Comparison of ENCODE assay signal across 11 cellular contexts in the genomic region with DNA sequence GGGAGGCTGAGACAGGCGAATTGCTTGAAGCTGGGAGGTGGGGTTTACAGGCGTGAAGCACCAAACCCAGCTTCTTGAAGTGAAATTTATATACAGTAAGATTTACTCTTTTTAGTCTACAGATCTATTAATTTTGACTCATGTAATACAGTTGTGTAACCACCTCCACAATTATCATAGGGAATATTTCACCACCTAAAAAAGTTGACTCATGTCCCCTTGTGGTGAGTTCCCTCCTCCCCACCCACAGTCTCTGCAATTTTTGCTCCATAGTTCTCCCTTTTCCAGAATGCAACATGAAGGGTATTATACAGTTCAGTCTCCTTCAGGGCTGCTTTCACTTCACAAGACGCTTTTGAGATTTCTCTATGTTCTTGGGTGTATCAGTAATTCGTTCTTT.
DNase-seq lines count a peak whose midpoint lies in the region; ATAC-seq, FAIRE-seq and TF ChIP-seq lines count a peak whose summit lies in the region.
"Had no signal": no experiment of that assay in that cellular context is flagged by ENCODE, and none has a peak within 500 bp of the region (broad histone marks: within the 10 kb centered on the region; RNA-seq: fewer than 3 reads in every experiment).

No MANE protein-coding gene starts in this region.

- TF ChIP-seq EP300 in A549 (IDR thresholded peaks at IDR 0.05) = no peak

- no peak for TF ChIP-seq CTCF in A549 (IDR thresholded peaks at IDR 0.05)

- ATAC-seq in A549 (peak; percentile 66 to 68; a peak in 4 of 6 replicates), left ventricle myocardium superior (peak; percentile 42), GM18505 (IDR thresholded peaks at IDR 0.05; ENCODE audit: unreplicated experiment) (no peak), GM18511 (IDR thresholded peaks at IDR 0.05; ENCODE audit: unreplicated experiment) (no peak)

- peaks cover 16% of the 10 kb centered on the region for H3K4me1 ChIP-seq in A549

- intact Hi-C loops in left ventricle myocardium superior (cut with micrococcal nuclease) = no loop called here

- H3K4me2 ChIP-seq in A549 = no peak overlapping the region

- FAIRE-seq in A549 (lab: Jason Lieb, UNC) = no peak
- FAIRE-seq: endometrium had no signal

- peak overlapping the region; percentile 25 to 72; a peak in 3 of 6 replicates for H3K27ac ChIP-seq in A549

- H3K4me3 ChIP-seq in A549 = no peak overlapping the region

- WGBS in A549 (ENCODE audit: missing lambda C conversion rate) = 81% methylated on average over 4 of the region's 4 CpGs

- no peak for TF ChIP-seq RAD21 in A549 (conservative IDR thresholded peaks at IDR 0.05 in 1 of 2, IDR thresholded peaks at IDR 0.05 in 1 of 2)

- CTCF ChIA-PET in A549 (lab: Yijun Ruan, JAX) = interaction anchor here (0.6 kb wide), 2 partner anchors 106 to 541 kb away, joined by 3 to 6 read pairs; no protein-coding TSS in a partner anchor

- H3K9me3 ChIP-seq in A549 = no peaks in the 10 kb centered on the region

- DNase-seq in A549 (ENCODE audit: low read depth in 1 of 2, low spot score in 1 of 2) (no peak), GM04503 (ENCODE audit: low read depth) (peak; percentile 6), SIG-M5 treated with dmso at 0.1 percent for 504 hours (lab: John Stamatoyannopoulos, UW; ENCODE audit: unreplicated experiment) (peak; percentile 94), left ventricle myocardium superior (no peak), midbrain (lab: John Stamatoyannopoulos, UW) (no peak)
- DNase-seq in stimulated activated CD4-positive, alpha-beta T cell treated with anti-CD3 and anti-CD28 coated beads, Interleukin-2, amount 100 ng/mL, for 48 hours = no peak
- DNase-seq: activated gamma-delta T cell; stimulated activated naive CD4-positive, alpha-beta T cell treated with Interleukin-2 at 50 U/mL for 16 hours had no signal

- TF ChIP-seq POLR2A in A549 (IDR thresholded peaks at IDR 0.05; ENCODE audit: low read length) = no peak
- no peak for TF ChIP-seq POLR2A in GM18505 (IDR thresholded peaks at IDR 0.05; ENCODE audit: borderline replicate concordance, extremely low read depth, insufficient read depth, insufficient read length)

- POLR2A ChIA-PET in A549 (lab: Yijun Ruan, JAX) = no interaction called here

TF ChIP-seq in A549, 52 proteins besides CTCF, POLR2A, EP300 and RAD21:
- TF ChIP-seq JUN (IDR thresholded peaks at IDR 0.05) (no peak), HOXB13 (CRISPR knock-in tag; IDR thresholded peaks at IDR 0.05; ENCODE audit: low read depth) (no peak), CEBPB (IDR thresholded peaks at IDR 0.05) (0 out of 4 replicates have a peak, but pooled peaks of 1 of the 2 experiments have one; percentile 15), MYC (IDR thresholded peaks at IDR 0.05; ENCODE audit: borderline replicate concordance, low read length) (no peak), TFCP2L1 (CRISPR knock-in tag; IDR thresholded peaks at IDR 0.05) (no peak), JUNB (IDR thresholded peaks at IDR 0.05) (no peak), RNF2 (IDR thresholded peaks at IDR 0.05; ENCODE audit: borderline replicate concordance, low read depth) (no peak)
- TF ChIP-seq, protein P1, sequence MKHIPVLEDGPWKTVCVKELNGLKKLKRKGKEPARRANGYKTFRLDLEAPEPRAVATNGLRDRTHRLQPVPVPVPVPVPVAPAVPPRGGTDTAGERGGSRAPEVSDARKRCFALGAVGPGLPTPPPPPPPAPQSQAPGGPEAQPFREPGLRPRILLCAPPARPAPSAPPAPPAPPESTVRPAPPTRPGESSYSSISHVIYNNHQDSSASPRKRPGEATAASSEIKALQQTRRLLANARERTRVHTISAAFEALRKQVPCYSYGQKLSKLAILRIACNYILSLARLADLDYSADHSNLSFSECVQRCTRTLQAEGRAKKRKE (CRISPR knock-in tag; IDR thresholded peaks at IDR 0.05; ENCODE audit: low read depth) = no peak

Comparison
In these comparisons a context has a peak if more than half of its experiments do, and no peak if none do; other contexts are left out.
1. ATAC-seq: peak in A549 (2 of 2) and left ventricle myocardium superior (single experiment); none in GM18505 (single experiment) and GM18511 (single experiment).
2. DNase-seq: peak in GM04503 (single experiment) and SIG-M5 treated with dmso at 0.1 percent for 504 hours (single experiment); none in A549 (0 of 2), left ventricle myocardium superior (single experiment), stimulated activated CD4-positive, alpha-beta T cell treated with anti-CD3 and anti-CD28 coated beads, Interleukin-2, amount 100 ng/mL, for 48 hours (0 of 2) and midbrain (single experiment).